ENCODE assay signal across 1 cellular context in genomic region chr13:73336789-73337188, GRCh38.
TF ChIP-seq lines count a peak whose summit lies in the region.

No MANE protein-coding gene starts in this region.

TF ChIP-seq in HepG2, 621 proteins besides CTCF, POLR2A, EP300 and RAD21 (continued from another document):
- TF ChIP-seq CEBPB (IDR thresholded peaks at IDR 0.05; ENCODE audit: borderline replicate concordance, low read depth, low read length) (peak; percentile 13; the same call in 1 of the 2 replicates), AKNA (CRISPR knock-in tag; IDR thresholded peaks at IDR 0.05; ENCODE audit: borderline replicate concordance) (no peak), ZNF597 (CRISPR knock-in tag; IDR thresholded peaks at IDR 0.05) (no peak), SOX5 (CRISPR knock-in tag; IDR thresholded peaks at IDR 0.05; ENCODE audit: borderline replicate concordance) (0 out of 2 replicates have a peak, but pooled peaks have one; percentile 10), GMEB2 (CRISPR knock-in tag; IDR thresholded peaks at IDR 0.05; ENCODE audit: low read depth) (no peak)
